ENCODE assay signal across 13 cellular contexts in the genomic region with DNA sequence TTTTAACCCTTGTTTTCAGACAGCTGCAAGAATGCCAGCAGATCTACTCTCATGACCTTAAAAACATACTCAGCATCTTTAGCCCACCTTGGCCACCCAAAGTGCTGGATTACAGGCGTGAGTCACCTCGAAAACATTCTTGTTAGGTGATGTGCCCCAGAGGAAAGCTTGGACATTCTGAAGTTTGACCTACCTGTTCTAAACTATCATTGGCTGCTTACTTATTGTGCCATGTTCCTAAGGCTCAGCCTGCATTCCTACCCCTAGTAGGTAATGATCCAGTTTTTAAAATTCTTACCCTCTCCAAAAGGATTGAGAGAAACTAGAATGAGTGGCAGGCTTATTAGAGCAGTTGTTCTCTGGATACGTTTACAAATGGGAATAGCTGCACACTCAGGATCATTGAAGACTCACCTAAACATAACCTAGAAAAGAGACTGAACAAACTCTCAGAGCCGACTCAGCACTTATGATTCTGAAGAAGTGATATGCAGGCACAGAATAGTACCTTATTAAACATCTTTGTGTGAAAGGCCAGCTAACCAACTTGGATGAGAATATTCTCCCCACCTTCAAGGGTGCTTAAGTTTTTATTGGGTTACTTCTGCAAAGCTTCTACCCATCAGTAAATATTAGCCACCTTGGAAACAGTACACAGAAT.
DNase-seq lines count a peak whose midpoint lies in the region; ATAC-seq and TF ChIP-seq lines count a peak whose summit lies in the region.
"Had no signal": no experiment of that assay in that cellular context is flagged by ENCODE, and none has a peak within 500 bp of the region (broad histone marks: within the 10 kb centered on the region; RNA-seq: fewer than 3 reads in every experiment).

No MANE protein-coding gene starts in this region.

- H3K27me3 ChIP-seq in mammary epithelial cell (ENCODE audit: insufficient read depth, low read length) (no peaks in the 10 kb centered on the region), mesendoderm (ENCODE audit: insufficient read depth, low read length, poor library complexity) (no peaks in the 10 kb centered on the region), body of pancreas (no peaks in the 10 kb centered on the region)

- no peak overlapping the region for H3K18ac ChIP-seq in mesendoderm (ENCODE audit: low read length)

- CTCF ChIA-PET in mammary epithelial cell (lab: Charles Lee; ENCODE audit: low non-redundant PET), result no interaction called here

- H4K5ac ChIP-seq in mesendoderm (ENCODE audit: low read length), result no peak overlapping the region

- no peak overlapping the region for H3K4me3 ChIP-seq in mammary epithelial cell (replicated peaks in 1 of 3; ENCODE audit: insufficient read depth in 1 of 3, low read depth in 2 of 3, low read length in 3 of 3)
- H3K4me3 ChIP-seq in mesendoderm (ENCODE audit: low read length), result no peak overlapping the region
- no peak overlapping the region for H3K4me3 ChIP-seq in body of pancreas

- H3K4me1 ChIP-seq in mammary epithelial cell (ENCODE audit: insufficient read depth, low read length) (peaks cover 12% of the 10 kb centered on the region), mesendoderm (ENCODE audit: control insufficient read depth, low read depth, low read length) (no peaks in the 10 kb centered on the region), body of pancreas (no peaks in the 10 kb centered on the region)

- no peak overlapping the region for H2BK120ac ChIP-seq in mesendoderm (ENCODE audit: low read depth, low read length)

- H3K27ac ChIP-seq in mammary epithelial cell (ENCODE audit: insufficient read depth, low read depth, low read length) (no peak overlapping the region), mesendoderm (ENCODE audit: low read depth, low read length) (no peak overlapping the region), body of pancreas (no peak overlapping the region)

- intact Hi-C loops in mammary epithelial cell (cut with micrococcal nuclease) (no loop called here), body of pancreas (cut with DNase I) (no loop called here)

- no peaks in the 10 kb centered on the region for H3K79me2 ChIP-seq in mammary epithelial cell (ENCODE audit: insufficient read depth, low read length)
- H3K79me2 ChIP-seq in mesendoderm (ENCODE audit: control insufficient read depth, insufficient read depth, low read length), result no peaks in the 10 kb centered on the region

- peaks cover 5% of the 10 kb centered on the region for H3K36me3 Mint-ChIP-seq in progenitor cell of endocrine pancreas (ENCODE audit: insufficient read depth)

- H3K9me3 ChIP-seq in mammary epithelial cell (replicated peaks; ENCODE audit: insufficient read depth, low read length) (peaks cover 1% of the 10 kb centered on the region), body of pancreas (no peaks in the 10 kb centered on the region)

- ATAC-seq in body of pancreas (no peak), GM21723 (IDR thresholded peaks at IDR 0.05; ENCODE audit: unreplicated experiment) (no peak)

- DNase-seq in ELF-1 (ENCODE audit: low read depth, low spot score) (peak; percentile 20), NCI-H226 (peak; percentile 6), mammary epithelial cell (peak; percentile 21), mesendoderm (peak; percentile 74), progenitor cell of endocrine pancreas (ENCODE audit: low spot score, unreplicated experiment) (no peak), body of pancreas (no peak), GM19240 (ENCODE audit: insufficient read length, low spot score) (no peak)
- DNase-seq: ACHN; CD4-positive, CD25-positive, alpha-beta regulatory T cell; NCI-H1048; NCI-H2227 treated with DMSO at 0.1 percent for 48 hours; NCI-H526 treated with DMSO at 0.1 percent for 48 hours had no signal

- H2AK5ac ChIP-seq in mesendoderm (ENCODE audit: low read length), result no peak overlapping the region

- H3K79me1 ChIP-seq in mesendoderm (ENCODE audit: low read length), result no peaks in the 10 kb centered on the region

- TF ChIP-seq CTCF in mammary epithelial cell (conservative IDR thresholded peaks at IDR 0.05 in 1 of 2, IDR thresholded peaks at IDR 0.05 in 1 of 2; ENCODE audit: extremely low read depth in 1 of 2, insufficient read depth in 1 of 2, low read depth in 1 of 2, low read length in 2 of 2) (no peak), progenitor cell of endocrine pancreas (IDR thresholded peaks at IDR 0.05; ENCODE audit: unreplicated experiment) (no peak), body of pancreas (IDR thresholded peaks at IDR 0.05) (no peak)

- dilution Hi-C loops in mammary epithelial cell (cut with HindIII; ENCODE audit: low sequenced_read_pairs), result no loop called here

- in situ Hi-C loops in mammary epithelial cell (cut with MboI; ENCODE audit: low sequenced_read_pairs in 2 of 2), result no loop called here

- H3K4me1 Mint-ChIP-seq in progenitor cell of endocrine pancreas (ENCODE audit: low read depth), result no peaks in the 10 kb centered on the region

- H3K27me3 Mint-ChIP-seq in progenitor cell of endocrine pancreas, result no peaks in the 10 kb centered on the region
- H3K27me3 Mint-ChIP-seq: CD4-positive, CD25-positive, alpha-beta regulatory T cell had no signal

- no peak overlapping the region for H2BK15ac ChIP-seq in mesendoderm (replicated peaks; ENCODE audit: low read depth)

- H4K20me1 ChIP-seq in mammary epithelial cell (ENCODE audit: insufficient read depth, low read length), result no peaks in the 10 kb centered on the region

- no peak overlapping the region for H3K4me3 Mint-ChIP-seq in progenitor cell of endocrine pancreas (ENCODE audit: low read depth)
- H3K4me3 Mint-ChIP-seq: CD4-positive, CD25-positive, alpha-beta regulatory T cell had no signal

- no peak overlapping the region for H3K4ac ChIP-seq in mesendoderm (ENCODE audit: low read depth, low read length)

- no peak overlapping the region for H3K23ac ChIP-seq in mesendoderm (ENCODE audit: low read length)

- WGBS in mammary epithelial cell (ENCODE audit: low coverage, missing lambda C conversion rate), result 46% methylated on average over 4 of the region's 4 CpGs
- no CpG with 5 or more reads among the region's 4 CpGs for WGBS in mesendoderm (ENCODE audit: extremely low coverage, insufficient coverage, low lambda C conversion rate)
- WGBS in body of pancreas, 2 donors, result 91% methylated on average over 4 of the region's 4 CpGs

- no peak overlapping the region for H2AFZ ChIP-seq in mammary epithelial cell (ENCODE audit: low read depth, low read length)

- no peak overlapping the region for H3K56ac ChIP-seq in mesendoderm (ENCODE audit: low read length)

- H3K4me2 ChIP-seq in mammary epithelial cell (ENCODE audit: insufficient read depth, low read depth, low read length) (no peak overlapping the region), mesendoderm (ENCODE audit: low read length) (no peak overlapping the region)

- H3K27ac Mint-ChIP-seq in progenitor cell of endocrine pancreas, result no peak overlapping the region

- H4K8ac ChIP-seq in mesendoderm (ENCODE audit: low read depth, low read length), result no peak overlapping the region

- no peak for TF ChIP-seq POLR2A in body of pancreas (IDR thresholded peaks at IDR 0.05)

- no peak overlapping the region for H2BK5ac ChIP-seq in mesendoderm (ENCODE audit: low read length)

- no peaks in the 10 kb centered on the region for H3K36me3 ChIP-seq in mammary epithelial cell (ENCODE audit: insufficient read depth, low read length)
- no peaks in the 10 kb centered on the region for H3K36me3 ChIP-seq in mesendoderm (ENCODE audit: control insufficient read depth, insufficient read depth, low read length)
- no peaks in the 10 kb centered on the region for H3K36me3 ChIP-seq in body of pancreas (replicated peaks in 1 of 2; ENCODE audit: insufficient read depth in 1 of 2, low read depth in 2 of 2)

- BruUV-seq in mammary epithelial cell (replicated peaks; lab: Mats Ljungman, UMichigan), result no TSS peak

- H3K9ac ChIP-seq in mammary epithelial cell (ENCODE audit: insufficient read depth, low read length), result no peak overlapping the region
- no peak overlapping the region for H3K9ac ChIP-seq in mesendoderm (ENCODE audit: low read length)

- H3K9me3 Mint-ChIP-seq in progenitor cell of endocrine pancreas (ENCODE audit: low read depth), result peaks cover 10% of the 10 kb centered on the region

Comparison
In these comparisons a context has a peak if more than half of its experiments do, and no peak if none do; other contexts are left out.
1. DNase-seq: peak in ELF-1 (single experiment), NCI-H226 (single experiment), mammary epithelial cell (single experiment) and mesendoderm (single experiment); none in progenitor cell of endocrine pancreas (single experiment), body of pancreas (0 of 4) and GM19240 (single experiment).